Comparison of ENCODE assay signal across 17 cellular contexts in genomic region chr6:21608610-21609009, GRCh38. TPM values are rescaled to one million over a fixed set of nuclear protein-coding genes. Genes with fewer than 3 reads are reported as not detected.
DNase-seq lines count a peak whose midpoint lies in the region; ATAC-seq and TF ChIP-seq lines count a peak whose summit lies in the region.
"Had no signal": no experiment of that assay in that cellular context is flagged by ENCODE, and none has a peak within 500 bp of the region (broad histone marks: within the 10 kb centered on the region; RNA-seq: fewer than 3 reads in every experiment).

No MANE protein-coding gene starts in this region.

- ATAC-seq in natural killer cell treated with Interleukin-12 subunit alpha and Interleukin-12 subunit beta and Interleukin-15 and Interleukin-18, amount 100 ng/mL, for 72 hours, result no peak
- ATAC-seq in HG03520 (IDR thresholded peaks at IDR 0.05; ENCODE audit: unreplicated experiment), result no peak
- ATAC-seq: CD8-positive, alpha-beta T cell had no signal

- CTCF ChIA-PET in CD4-positive, alpha-beta memory T cell (lab: Charles Lee; ENCODE audit: partially characterized antibody), result no interaction called here

- DNase-seq in CD1c-positive myeloid dendritic cell (ENCODE audit: extremely low spot score) (peak; percentile 41), OCI-M1 (lab: John Stamatoyannopoulos, UW) (peak; percentile 26), brain microvascular endothelial cell (peak; percentile 28), neural crest cell (ENCODE audit: low read depth, low spot score) (no peak)
- DNase-seq in natural killer cell treated with Interleukin-12 subunit alpha and Interleukin-12 subunit beta and Interleukin-15 and Interleukin-18, amount 100 ng/mL, for 72 hours (ENCODE audit: low spot score), result no peak
- no peak for DNase-seq in CD4-positive, alpha-beta memory T cell
- DNase-seq in central memory CD4-positive, alpha-beta T cell, result no peak
- DNase-seq: ACHN; CD8-positive, alpha-beta T cell; COR-L47; DMS153; DMS79 treated with DMSO at 0.1 percent for 48 hours; GF-D8; GOT3; H9 had no signal

- peak overlapping the region; percentile 47 for H3K27ac Mint-ChIP-seq in neural crest cell (ENCODE audit: unreplicated experiment)
- no peak overlapping the region for H3K27ac Mint-ChIP-seq in natural killer cell treated with Interleukin-12 subunit alpha and Interleukin-12 subunit beta and Interleukin-15 and Interleukin-18, amount 100 ng/mL, for 72 hours
- no peak overlapping the region for H3K27ac Mint-ChIP-seq in CD4-positive, alpha-beta memory T cell
- H3K27ac Mint-ChIP-seq: CD8-positive, alpha-beta T cell had no signal

- POLR2A ChIA-PET in CD4-positive, alpha-beta memory T cell (lab: Charles Lee; ENCODE audit: partially characterized antibody), result no interaction called here

- intact Hi-C loops in CD4-positive, alpha-beta memory T cell (cut with micrococcal nuclease), result no loop called here

- no peak overlapping the region for H3K27ac ChIP-seq in brain microvascular endothelial cell
- H3K27ac ChIP-seq in CD4-positive, alpha-beta memory T cell (ENCODE audit: low read depth, low read length), result no peak overlapping the region
- H3K27ac ChIP-seq: BLaER1 treated with 17β-estradiol and CSF1 and Interleukin-3, amounts not matched to agents 10 nM and 100 nM had no signal

- H3K4me3 ChIP-seq in brain microvascular endothelial cell (ENCODE audit: low read depth, low read length), result no peak overlapping the region
- H3K4me3 ChIP-seq in CD4-positive, alpha-beta memory T cell (ENCODE audit: low read length in 2 of 2), result no peak overlapping the region
- H3K4me3 ChIP-seq: BLaER1 treated with 17β-estradiol and CSF1 and Interleukin-3, amounts not matched to agents 10 nM and 100 nM had no signal

- in situ Hi-C loops in brain microvascular endothelial cell (cut with HindIII; ENCODE audit: low pct_ligation_motif_present, low sequenced_read_pairs), result no loop called here

- H3K4me1 ChIP-seq in CD4-positive, alpha-beta memory T cell (ENCODE audit: insufficient read depth, low read length), result no peaks in the 10 kb centered on the region

- peaks cover 7% of the 10 kb centered on the region for H3K36me3 Mint-ChIP-seq in neural crest cell (ENCODE audit: low read depth)
- H3K36me3 Mint-ChIP-seq in natural killer cell treated with Interleukin-12 subunit alpha and Interleukin-12 subunit beta and Interleukin-15 and Interleukin-18, amount 100 ng/mL, for 72 hours, result no peaks in the 10 kb centered on the region
- no peaks in the 10 kb centered on the region for H3K36me3 Mint-ChIP-seq in CD4-positive, alpha-beta memory T cell
- H3K36me3 Mint-ChIP-seq: CD8-positive, alpha-beta T cell had no signal

- TF ChIP-seq CTCF in brain microvascular endothelial cell (IDR thresholded peaks at IDR 0.05; ENCODE audit: low read depth, low read length, missing control alignments), result no peak
- TF ChIP-seq CTCF in neural crest cell (conservative IDR thresholded peaks at IDR 0.05), result no peak

- no peak overlapping the region for H3K4me3 Mint-ChIP-seq in neural crest cell
- no peak overlapping the region for H3K4me3 Mint-ChIP-seq in natural killer cell treated with Interleukin-12 subunit alpha and Interleukin-12 subunit beta and Interleukin-15 and Interleukin-18, amount 100 ng/mL, for 72 hours
- H3K4me3 Mint-ChIP-seq in CD4-positive, alpha-beta memory T cell, result no peak overlapping the region
- H3K4me3 Mint-ChIP-seq: CD8-positive, alpha-beta T cell; H9 had no signal

- no peaks in the 10 kb centered on the region for H3K9me3 ChIP-seq in CD4-positive, alpha-beta memory T cell (ENCODE audit: control insufficient read depth in 1 of 2, low read length in 2 of 2)

- no peaks in the 10 kb centered on the region for H3K27me3 Mint-ChIP-seq in neural crest cell (ENCODE audit: low read depth)
- peaks cover 0 to 10% of the 10 kb centered on the region in 2 donors for H3K27me3 Mint-ChIP-seq in natural killer cell treated with Interleukin-12 subunit alpha and Interleukin-12 subunit beta and Interleukin-15 and Interleukin-18, amount 100 ng/mL, for 72 hours
- peaks cover 8 to 10% of the 10 kb centered on the region in 2 donors for H3K27me3 Mint-ChIP-seq in CD4-positive, alpha-beta memory T cell

- no peaks in the 10 kb centered on the region for H3K36me3 ChIP-seq in brain microvascular endothelial cell (replicated peaks)
- no peaks in the 10 kb centered on the region for H3K36me3 ChIP-seq in CD4-positive, alpha-beta memory T cell (ENCODE audit: insufficient read depth, low read length)

- peaks cover 16% of the 10 kb centered on the region for H3K4me1 Mint-ChIP-seq in neural crest cell
- H3K4me1 Mint-ChIP-seq in natural killer cell treated with Interleukin-12 subunit alpha and Interleukin-12 subunit beta and Interleukin-15 and Interleukin-18, amount 100 ng/mL, for 72 hours (ENCODE audit: low read depth in 2 of 2), result no peaks in the 10 kb centered on the region
- H3K4me1 Mint-ChIP-seq in CD4-positive, alpha-beta memory T cell, result no peaks in the 10 kb centered on the region

- H3K27me3 ChIP-seq in brain microvascular endothelial cell (replicated peaks), result no peaks in the 10 kb centered on the region
- H3K27me3 ChIP-seq in CD4-positive, alpha-beta memory T cell (ENCODE audit: insufficient read depth, low read length), result no peaks in the 10 kb centered on the region
- H3K27me3 ChIP-seq: BLaER1 treated with 17β-estradiol and CSF1 and Interleukin-3, amounts not matched to agents 10 nM and 100 nM had no signal

- peaks cover 3% of the 10 kb centered on the region for H3K9me3 Mint-ChIP-seq in neural crest cell
- no peaks in the 10 kb centered on the region for H3K9me3 Mint-ChIP-seq in natural killer cell treated with Interleukin-12 subunit alpha and Interleukin-12 subunit beta and Interleukin-15 and Interleukin-18, amount 100 ng/mL, for 72 hours
- no peaks in the 10 kb centered on the region for H3K9me3 Mint-ChIP-seq in CD4-positive, alpha-beta memory T cell
- H3K9me3 Mint-ChIP-seq: CD8-positive, alpha-beta T cell had no signal

RNA-seq across cellular contexts. Expression of gene SOX4, which starts 15.1 kb away (rescaled TPM):
- 91.4 and 92.7 TPM in 2 replicates for total RNA-seq in neural crest cell
- 1 to 10 TPM in 1 of 2 donors, under 1 TPM in 1; 0.98 to 1.5 TPM for total RNA-seq in natural killer cell treated with Interleukin-12 subunit alpha and Interleukin-12 subunit beta and Interleukin-15 and Interleukin-18, amount 100 ng/mL, for 72 hours
- total RNA-seq in CD4-positive, alpha-beta memory T cell, result under 1 TPM; 0.12 to 0.14 TPM
- under 1 TPM; 0.11 to 0.13 TPM for polyA plus RNA-seq in CD4-positive, alpha-beta memory T cell

Comparison
In these comparisons a context has a peak if more than half of its experiments do, and no peak if none do; other contexts are left out.
1. DNase-seq: peak in CD1c-positive myeloid dendritic cell (single experiment), OCI-M1 (single experiment) and brain microvascular endothelial cell (single experiment); none in neural crest cell (single experiment), natural killer cell treated with Interleukin-12 subunit alpha and Interleukin-12 subunit beta and Interleukin-15 and Interleukin-18, amount 100 ng/mL, for 72 hours (single experiment), CD4-positive, alpha-beta memory T cell (0 of 5) and central memory CD4-positive, alpha-beta T cell (single experiment).
2. RNA of gene SOX4, which starts 15.1 kb away (total RNA-seq): 91.4 to 92.7 TPM in neural crest cell; 0.98 to 1.5 TPM in natural killer cell treated with Interleukin-12 subunit alpha and Interleukin-12 subunit beta and Interleukin-15 and Interleukin-18, amount 100 ng/mL, for 72 hours and 0.12 to 0.14 TPM in CD4-positive, alpha-beta memory T cell; every median in the first group is over 10 times any median in the second.